ENCODE assay signal across 8 cellular contexts in the genomic region with DNA sequence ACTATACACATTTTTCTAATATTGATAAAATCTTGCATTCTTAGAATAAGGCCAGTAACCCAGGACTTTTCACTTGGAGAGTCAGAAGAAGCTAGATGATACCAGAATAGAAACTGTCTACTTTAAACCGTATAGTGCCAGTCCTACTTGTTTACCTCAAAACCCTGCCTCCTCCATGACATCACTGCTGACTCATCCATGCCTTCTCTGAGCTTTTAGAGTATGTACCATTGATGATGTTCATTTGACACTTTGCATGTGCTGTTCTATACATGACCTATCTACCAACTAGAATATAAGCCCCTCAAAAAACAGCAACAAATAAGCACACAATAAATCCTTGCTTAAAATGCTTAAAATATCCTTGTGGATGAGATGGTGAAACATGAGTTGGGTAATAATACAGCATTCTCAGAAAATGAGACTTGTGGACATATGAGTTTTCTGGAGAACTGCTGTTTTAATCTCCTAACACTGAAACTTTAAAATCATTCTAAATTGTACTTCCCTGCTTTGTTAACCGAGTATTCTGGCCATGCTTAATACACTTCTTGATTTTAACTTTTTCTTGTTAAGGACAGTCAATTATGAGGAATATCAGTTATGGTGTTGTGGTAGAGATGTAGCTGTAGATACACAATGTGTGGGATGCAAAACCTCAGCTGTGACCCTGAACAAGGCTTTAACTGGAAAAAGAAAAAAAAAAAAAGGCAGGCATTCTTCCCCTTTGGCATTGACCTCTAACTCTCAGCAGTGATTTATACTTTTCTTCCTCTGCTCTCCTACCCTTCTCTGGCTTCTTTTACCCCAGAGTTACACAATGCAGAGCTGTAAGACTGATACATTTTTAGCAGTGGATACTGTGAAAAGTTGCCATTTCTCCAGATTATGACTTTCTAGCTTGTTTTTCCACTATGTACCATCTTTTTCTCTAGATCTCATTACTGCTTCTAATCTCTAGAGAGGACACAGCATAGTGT. TPM values are rescaled to one million over a fixed set of nuclear protein-coding genes. Genes with fewer than 3 reads are reported as not detected.
DNase-seq lines count a peak whose midpoint lies in the region; ATAC-seq lines count a peak whose summit lies in the region.

No MANE protein-coding gene starts in this region.

- H3K9me3 Mint-ChIP-seq in effector memory CD8-positive, alpha-beta T cell: no peaks in the 10 kb centered on the region

- H3K4me3 Mint-ChIP-seq in effector memory CD8-positive, alpha-beta T cell: no peak overlapping the region

- H3K36me3 Mint-ChIP-seq in effector memory CD8-positive, alpha-beta T cell (ENCODE audit: insufficient read depth): peaks cover 9% of the 10 kb centered on the region

- peaks cover 19 to 27% of the 10 kb centered on the region in 2 donors for H3K4me1 Mint-ChIP-seq in effector memory CD8-positive, alpha-beta T cell (ENCODE audit: low read depth in 2 of 2)

- peak; percentile 30 for ATAC-seq in GM21360 (IDR thresholded peaks at IDR 0.05; ENCODE audit: unreplicated experiment)
- ATAC-seq in effector memory CD8-positive, alpha-beta T cell (replicated peaks): peak; percentile 13

- H3K27ac Mint-ChIP-seq in effector memory CD8-positive, alpha-beta T cell: peak overlapping the region in 1 of 2 donors; percentile 91

- H3K27me3 Mint-ChIP-seq in effector memory CD8-positive, alpha-beta T cell: no peaks in the 10 kb centered on the region

- DNase-seq in CD1c-positive myeloid dendritic cell (ENCODE audit: extremely low spot score): peak; percentile 85
- DNase-seq in LHCN-M2 (ENCODE audit: low read depth): peak; percentile 80
- peak; percentile 61 to 64 for DNase-seq in activated CD4-positive, alpha-beta T cell treated with anti-CD3 and anti-CD28 coated beads, Interleukin-2, amount 50 U/mL, for 4 hours
- peak; percentile 18 to 40 (median 21) for DNase-seq in effector memory CD8-positive, alpha-beta T cell
- peak; percentile 85 for DNase-seq in renal cortical epithelial cell (ENCODE audit: low read depth)
- no peak for DNase-seq in cerebellar nuclear complex (lab: John Stamatoyannopoulos, UW)
- no peak for DNase-seq in NCI-H1930 (lab: John Stamatoyannopoulos, UW)

RNA-seq across cellular contexts. Expression of a gene that starts 2.3 kb away (rescaled TPM):
- total RNA-seq in LHCN-M2 (2014; rRNA removed) (72.3 and 72.8 TPM in 2 replicates), renal cortical epithelial cell (154 and 242 TPM in 2 replicates)
- polyA plus RNA-seq in LHCN-M2 (2012): 24.3 TPM

Comparison
In these comparisons a context has a peak if more than half of its experiments do, and no peak if none do; other contexts are left out.
1. DNase-seq: peak in CD1c-positive myeloid dendritic cell (single experiment), LHCN-M2 (single experiment), activated CD4-positive, alpha-beta T cell treated with anti-CD3 and anti-CD28 coated beads, Interleukin-2, amount 50 U/mL, for 4 hours (2 of 2), effector memory CD8-positive, alpha-beta T cell (3 of 3) and renal cortical epithelial cell (single experiment); none in cerebellar nuclear complex (0 of 2) and NCI-H1930 (0 of 2).